In genomic region chr14:79051009-79051710, GRCh38 we compare ENCODE assay signal across 26 cellular contexts.
DNase-seq lines count a peak whose midpoint lies in the region; TF ChIP-seq lines count a peak whose summit lies in the region.
"Had no signal": no experiment of that assay in that cellular context is flagged by ENCODE, and none has a peak within 500 bp of the region (broad histone marks: within the 10 kb centered on the region; RNA-seq: fewer than 3 reads in every experiment).

No MANE protein-coding gene starts in this region.

- no peak for TF ChIP-seq POLR2A in breast epithelium (IDR thresholded peaks at IDR 0.05)

- no peaks in the 10 kb centered on the region for H3K36me3 ChIP-seq in mammary epithelial cell (ENCODE audit: insufficient read depth, low read length)
- no peaks in the 10 kb centered on the region for H3K36me3 ChIP-seq in breast epithelium

- CTCF ChIA-PET in mammary epithelial cell (lab: Charles Lee; ENCODE audit: low non-redundant PET) (no interaction called here), HEK293T (lab: Yijun Ruan, JAX) (no interaction called here)

- TF ChIP-seq CTCF in mammary epithelial cell (conservative IDR thresholded peaks at IDR 0.05 in 1 of 2, IDR thresholded peaks at IDR 0.05 in 1 of 2; ENCODE audit: extremely low read depth in 1 of 2, insufficient read depth in 1 of 2, low read depth in 1 of 2, low read length in 2 of 2) (no peak), breast epithelium (IDR thresholded peaks at IDR 0.05) (no peak)

- H3K4me1 ChIP-seq in mammary epithelial cell (ENCODE audit: insufficient read depth, low read length) (peaks cover 17% of the 10 kb centered on the region), breast epithelium (peaks cover 0 to 5% of the 10 kb centered on the region in 2 donors)
- H3K4me1 ChIP-seq: A549, psoas muscle had no signal

- POLR2A ChIA-PET in HEK293T (lab: Yijun Ruan, JAX) = no interaction called here

- DNase-seq in mammary epithelial cell = peak; percentile 32
- DNase-seq in breast epithelium (ENCODE audit: low spot score in 2 of 2) = no peak
- peak; percentile 16 for DNase-seq in astrocyte of the hippocampus (ENCODE audit: low read depth, low spot score)
- peak; percentile 22 to 24 for DNase-seq in lung microvascular endothelial cell (ENCODE audit: low read depth in 2 of 2)
- DNase-seq in H4 (ENCODE audit: low spot score) = no peak
- DNase-seq in HEK293T (ENCODE audit: extremely low spot score) = no peak
- no peak for DNase-seq in activated CD4-positive, alpha-beta T cell treated with anti-CD3 and anti-CD28 coated beads, Interleukin-2, amount 50 U/mL, for 48 hours
- DNase-seq in DMS153 (lab: John Stamatoyannopoulos, UW) = no peak
- DNase-seq: activated B cell treated with CpG ODN at 0.5 μM for 24 hours; activated CD8-positive, alpha-beta T cell treated with anti-CD3 and anti-CD28 coated beads for 36 hours; activated naive CD4-positive, alpha-beta T cell treated with anti-CD3 and anti-CD28 coated beads for 36 hours; activated T-cell treated with anti-CD3 and anti-CD28 coated beads, Interleukin-2, amount 50 U/mL, for 1 hour; amygdala; central memory CD4-positive, alpha-beta T cell; glutamatergic neuron; midbrain; MV-4-11; NCI-H1694 treated with DMSO at 0.1 percent for 48 hours; NCI-H2227 treated with DMSO at 0.1 percent for 48 hours; NCI-H774; psoas muscle; stimulated activated CD4-positive, alpha-beta T cell treated with anti-CD3 and anti-CD28 coated beads, Interleukin-4, amount 100 ng/mL, for 1 hour; stimulated activated naive CD8-positive, alpha-beta T cell treated with anti-CD3 and anti-CD28 coated beads, Interleukin-15, amount 100 ng/mL, for 72 hours had no signal

- dilution Hi-C loops in mammary epithelial cell (cut with HindIII; ENCODE audit: low sequenced_read_pairs) = no loop called here

- no peak overlapping the region for H3K4me3 ChIP-seq in mammary epithelial cell (replicated peaks in 1 of 3; ENCODE audit: insufficient read depth in 1 of 3, low read depth in 2 of 3, low read length in 3 of 3)
- no peak overlapping the region for H3K4me3 ChIP-seq in breast epithelium
- H3K4me3 ChIP-seq: A549, psoas muscle had no signal

- intact Hi-C loops in mammary epithelial cell (cut with micrococcal nuclease) = no loop called here
- intact Hi-C loops in breast epithelium (cut with DNase I; ENCODE audit: low total_unique reads) = no loop called here

- no peaks in the 10 kb centered on the region for H3K27me3 ChIP-seq in mammary epithelial cell (ENCODE audit: insufficient read depth, low read length)
- H3K27me3 ChIP-seq in breast epithelium = no peaks in the 10 kb centered on the region

- H3K4me2 ChIP-seq in mammary epithelial cell (ENCODE audit: insufficient read depth, low read depth, low read length) = peak overlapping the region; percentile 46
- H3K4me2 ChIP-seq: A549 had no signal

- H3K9ac ChIP-seq in mammary epithelial cell (ENCODE audit: insufficient read depth, low read length) = no peak overlapping the region

- in situ Hi-C loops in mammary epithelial cell (cut with MboI; ENCODE audit: low sequenced_read_pairs in 2 of 2) = no loop called here

- H3K27ac ChIP-seq in mammary epithelial cell (ENCODE audit: insufficient read depth, low read depth, low read length) (no peak overlapping the region), breast epithelium (no peak overlapping the region)
- H3K27ac ChIP-seq: A549, C4-2B, HL-60, psoas muscle had no signal

- H3K9me3 ChIP-seq in mammary epithelial cell (replicated peaks; ENCODE audit: insufficient read depth, low read length) (no peaks in the 10 kb centered on the region), breast epithelium (no peaks in the 10 kb centered on the region)
- H3K9me3 ChIP-seq: A549, psoas muscle had no signal

- 8% methylated on average over 6 of the region's 6 CpGs for WGBS in mammary epithelial cell (ENCODE audit: low coverage, missing lambda C conversion rate)

- BruUV-seq in mammary epithelial cell (replicated peaks; lab: Mats Ljungman, UMichigan) = no TSS peak

- no peaks in the 10 kb centered on the region for H4K20me1 ChIP-seq in mammary epithelial cell (ENCODE audit: insufficient read depth, low read length)

- peak overlapping the region; percentile 66 for H2AFZ ChIP-seq in mammary epithelial cell (ENCODE audit: low read depth, low read length)

- H3K79me2 ChIP-seq in mammary epithelial cell (ENCODE audit: insufficient read depth, low read length) = no peaks in the 10 kb centered on the region

TF ChIP-seq in HEK293T, 16 proteins besides CTCF, POLR2A, EP300 and RAD21:
- TF ChIP-seq SP1 (IDR thresholded peaks at IDR 0.05) = no peak
- TF ChIP-seq NFRKB (IDR thresholded peaks at IDR 0.05) = no peak
- TF ChIP-seq ZNF384 (IDR thresholded peaks at IDR 0.05) = no peak
- no peak for TF ChIP-seq TARDBP (IDR thresholded peaks at IDR 0.05)
- TF ChIP-seq FOXM1 (IDR thresholded peaks at IDR 0.05; ENCODE audit: borderline replicate concordance) = no peak
- TF ChIP-seq FOXA1 (IDR thresholded peaks at IDR 0.05) = no peak

Comparison
In these comparisons a context has a peak if more than half of its experiments do, and no peak if none do; other contexts are left out.
1. DNase-seq: peak in mammary epithelial cell (single experiment), astrocyte of the hippocampus (single experiment) and lung microvascular endothelial cell (2 of 2); none in breast epithelium (0 of 2), H4 (single experiment), HEK293T (single experiment), activated CD4-positive, alpha-beta T cell treated with anti-CD3 and anti-CD28 coated beads, Interleukin-2, amount 50 U/mL, for 48 hours (0 of 2) and DMS153 (single experiment).